In the genomic region with DNA sequence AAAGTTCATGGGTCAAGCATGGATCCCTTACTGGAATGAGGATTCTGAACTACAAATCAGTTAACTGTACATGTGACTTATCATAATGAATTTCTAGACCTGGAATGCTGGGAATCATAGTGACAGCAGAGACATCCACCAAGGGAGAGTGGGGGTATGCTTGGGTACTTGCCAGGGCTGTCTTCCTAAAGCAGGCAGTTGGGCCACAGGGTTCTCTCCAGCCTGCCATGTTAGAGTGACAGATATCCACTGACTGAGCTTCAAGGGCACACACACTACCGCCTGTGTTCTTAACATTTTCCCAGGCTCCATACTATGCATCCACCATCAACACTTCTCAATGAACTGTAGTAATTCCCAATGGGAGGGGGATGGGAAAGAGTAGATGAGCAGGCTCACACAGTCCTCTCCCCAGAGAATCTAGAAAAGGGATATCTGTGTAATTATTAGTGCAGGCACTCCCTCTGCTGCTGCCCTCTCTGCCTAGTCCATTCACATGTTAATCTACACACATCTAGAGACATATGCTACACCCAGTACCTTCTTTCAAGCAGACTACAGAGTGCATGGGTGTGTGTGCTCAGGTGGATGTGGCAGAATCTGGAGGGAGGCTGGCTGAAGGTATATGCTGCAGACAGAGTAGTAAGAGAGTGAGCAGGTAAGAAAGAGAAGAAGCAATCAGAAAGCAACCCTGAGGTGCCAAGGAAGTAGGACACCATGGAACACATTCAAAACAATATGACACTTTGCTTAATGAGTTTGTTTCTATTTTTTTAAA, we compare ENCODE assay signal across 14 cellular contexts. TPM values are rescaled to one million over a fixed set of nuclear protein-coding genes. Genes with fewer than 3 reads are reported as not detected.
DNase-seq lines count a peak whose midpoint lies in the region; ATAC-seq and TF ChIP-seq lines count a peak whose summit lies in the region.
"Had no signal": no experiment of that assay in that cellular context is flagged by ENCODE, and none has a peak within 500 bp of the region (broad histone marks: within the 10 kb centered on the region; RNA-seq: fewer than 3 reads in every experiment).

No MANE protein-coding gene starts in this region.

- H3K79me2 ChIP-seq in H9 (ENCODE audit: insufficient read depth, low read length): peaks cover 18% of the 10 kb centered on the region

- no peak for ATAC-seq in GM21576 (IDR thresholded peaks at IDR 0.05; ENCODE audit: unreplicated experiment)
- ATAC-seq in HG03175 (IDR thresholded peaks at IDR 0.05; ENCODE audit: unreplicated experiment): no peak
- ATAC-seq in HG03196 (IDR thresholded peaks at IDR 0.05; ENCODE audit: unreplicated experiment): no peak
- ATAC-seq: right lobe of liver had no signal

- no peak overlapping the region for H3K18ac ChIP-seq in H9 (ENCODE audit: insufficient read length, low read depth, low read length)
- peak overlapping the region in 1 of 2 experiments; percentile 14 for H3K18ac ChIP-seq in mesenchymal stem cell (ENCODE audit: low read depth in 1 of 2, low read length in 2 of 2)

- no peaks in the 10 kb centered on the region for H4K20me1 ChIP-seq in H9 (ENCODE audit: control insufficient read depth, insufficient read depth, insufficient read length)

- H3K4me3 ChIP-seq in ascending aorta (peak overlapping the region; percentile 87 to 94), mesenchymal stem cell (ENCODE audit: insufficient read depth in 1 of 2, low read depth in 1 of 2, low read length in 2 of 2) (peak overlapping the region in 1 of 2 experiments; percentile 83), stomach (peak overlapping the region in 2 of 4 donors; percentile 8 to 19)
- H3K4me3 ChIP-seq: right lobe of liver, SK-N-MC had no signal

- H3K27me3 Mint-ChIP-seq in H9 (ENCODE audit: low read depth): no peaks in the 10 kb centered on the region; the same call in 1 of the 2 replicates

- H2BK120ac ChIP-seq in H9 (ENCODE audit: low read depth, low read length, poor library complexity, severe bottlenecking) (no peak overlapping the region), mesenchymal stem cell (ENCODE audit: low read depth, low read length) (no peak overlapping the region)

- H3K4me2 ChIP-seq in H9 (ENCODE audit: insufficient read depth, insufficient read length, low read length) (peak overlapping the region; percentile 16), mesenchymal stem cell (ENCODE audit: low read length, poor library complexity, severe bottlenecking) (no peak overlapping the region)

- WGBS in H9 (ENCODE audit: extremely low coverage, insufficient read length, low lambda C conversion rate): no CpG with 5 or more reads among the region's 1 CpG
- WGBS in mesenchymal stem cell: no CpG with 5 or more reads among the region's 1 CpG
- 60 to 100% (median 91%) methylated on average over 1 of the region's 1 CpG for WGBS in stomach, 5 donors

- no peak for TF ChIP-seq EP300 in stomach (IDR thresholded peaks at IDR 0.05)

- H3K23ac ChIP-seq in H9 (ENCODE audit: insufficient read length, low read depth, low read length) (no peak overlapping the region), mesenchymal stem cell (ENCODE audit: low read length in 2 of 2) (no peak overlapping the region)

- DNase-seq in H9: no peak
- peak in 1 of 2 donors; percentile 60 for DNase-seq in ascending aorta (ENCODE audit: low spot score in 2 of 2)
- no peak for DNase-seq in mesenchymal stem cell
- DNase-seq in stomach: no peak
- DNase-seq: DND-41; NCI-H2227 treated with DMSO at 0.1 percent for 48 hours; right lobe of liver; stimulated activated CD4-positive, alpha-beta T cell treated with anti-CD3 and anti-CD28 coated beads, Interleukin-4, amount 100 ng/mL, for 4 hours had no signal

- TF ChIP-seq POLR2A in stomach (IDR thresholded peaks at IDR 0.05): no peak

- no peaks in the 10 kb centered on the region for H3K27me3 ChIP-seq in H9 (ENCODE audit: insufficient read depth, low read length)
- H3K27me3 ChIP-seq in ascending aorta: no peaks in the 10 kb centered on the region
- no peaks in the 10 kb centered on the region for H3K27me3 ChIP-seq in mesenchymal stem cell (ENCODE audit: control insufficient read depth in 1 of 2, insufficient read depth in 1 of 2, low read length in 2 of 2)
- peaks cover 0 to 28% (median 15%) of the 10 kb centered on the region in 3 donors for H3K27me3 ChIP-seq in stomach
- H3K27me3 ChIP-seq: right lobe of liver had no signal

- no peak overlapping the region for H3K9ac ChIP-seq in H9 (ENCODE audit: extremely low read depth, insufficient read length, low read length)
- peak overlapping the region; percentile 99 for H3K9ac ChIP-seq in mesenchymal stem cell (ENCODE audit: low read length)

- H3K36me3 Mint-ChIP-seq in H9 (ENCODE audit: insufficient read depth in 1 of 3, low read depth in 3 of 3): peaks cover 8 to 21% (median 11%) of the 10 kb centered on the region in 3 experiments

- H3K4me1 ChIP-seq in H9 (ENCODE audit: insufficient read depth, low read length) (peaks cover 13% of the 10 kb centered on the region), ascending aorta (peaks cover 22 to 50% of the 10 kb centered on the region in 2 donors), mesenchymal stem cell (ENCODE audit: control insufficient read depth, insufficient read depth, low read depth, low read length) (peaks cover 11% of the 10 kb centered on the region), stomach (peaks cover 4 to 83% (median 52%) of the 10 kb centered on the region in 4 donors)

- H3K9me3 Mint-ChIP-seq in H9: no peaks in the 10 kb centered on the region
- H3K9me3 Mint-ChIP-seq: dendritic cell treated with granulocyte-macrophage colony-stimulating factor and Interleukin-4, amounts not matched to agents 40 ng/mL and 50 ng/mL, for 4 days had no signal

- no peak overlapping the region for H3K56ac ChIP-seq in H9 (ENCODE audit: insufficient read length, low read depth, low read length)

- intact Hi-C loops in ascending aorta (cut with DNase I) (no loop called here), stomach (cut with DNase I; ENCODE audit: low total_unique reads) (no loop called here)

- H2BK15ac ChIP-seq in H9 (ENCODE audit: low read depth, low read length) (no peak overlapping the region), mesenchymal stem cell (ENCODE audit: low read depth, poor library complexity, severe bottlenecking) (no peak overlapping the region)

- no peak overlapping the region for H2BK20ac ChIP-seq in H9 (ENCODE audit: low read depth, low read length, poor library complexity, severe bottlenecking)

- H3K14ac ChIP-seq in H9 (ENCODE audit: insufficient read depth, low read length): no peak overlapping the region
- H3K14ac ChIP-seq in mesenchymal stem cell (ENCODE audit: low read length in 2 of 2): no peak overlapping the region

- H4K91ac ChIP-seq in H9 (ENCODE audit: insufficient read length, low read depth, low read length): no peak overlapping the region
- no peak overlapping the region for H4K91ac ChIP-seq in mesenchymal stem cell (ENCODE audit: low read length)

- no peak overlapping the region for H3T11ph ChIP-seq in H9 (ENCODE audit: low read length)

- H2AK5ac ChIP-seq in H9 (ENCODE audit: insufficient read length, low read length): no peak overlapping the region
- no peak overlapping the region for H2AK5ac ChIP-seq in mesenchymal stem cell (ENCODE audit: low read length, severe bottlenecking)

- H3K27ac Mint-ChIP-seq in H9: peak overlapping the region in 2 of 3 experiments; percentile 49 to 71; a peak in 3 of 7 replicates
- H3K27ac Mint-ChIP-seq: CD14-positive monocyte; dendritic cell treated with granulocyte-macrophage colony-stimulating factor and Interleukin-4, amounts not matched to agents 40 ng/mL and 50 ng/mL, for 4 days had no signal

- H2AFZ ChIP-seq in H9 (ENCODE audit: low read length): no peak overlapping the region
- no peak overlapping the region for H2AFZ ChIP-seq in mesenchymal stem cell (ENCODE audit: low read depth, low read length)

- H3K4me1 Mint-ChIP-seq in H9: peaks cover 39 to 40% of the 10 kb centered on the region in 2 experiments

- no peak overlapping the region for H2BK12ac ChIP-seq in H9 (ENCODE audit: insufficient read length, low read depth, low read length)
- no peak overlapping the region for H2BK12ac ChIP-seq in mesenchymal stem cell (ENCODE audit: low read length in 2 of 2)

- H3K9me3 ChIP-seq in H9 (ENCODE audit: control insufficient read depth, low read depth, low read length) (no peaks in the 10 kb centered on the region), ascending aorta (no peaks in the 10 kb centered on the region), mesenchymal stem cell (ENCODE audit: control insufficient read depth, low read length) (no peaks in the 10 kb centered on the region), stomach (no peaks in the 10 kb centered on the region)
- H3K9me3 ChIP-seq: right lobe of liver had no signal

- H3K27ac ChIP-seq in H9 (ENCODE audit: insufficient read length, low read depth, low read length) (no peak overlapping the region), ascending aorta (peak overlapping the region; percentile 45 to 54), mesenchymal stem cell (ENCODE audit: low read length, poor library complexity, severe bottlenecking) (no peak overlapping the region), stomach (peak overlapping the region in 3 of 5 donors; percentile 9 to 40 (median 20))
- H3K27ac ChIP-seq: right lobe of liver, SK-N-MC had no signal

- H4K8ac ChIP-seq in H9 (replicated peaks; ENCODE audit: insufficient read length, low read depth, low read length) (no peak overlapping the region), mesenchymal stem cell (ENCODE audit: low read length) (no peak overlapping the region)

- no peak overlapping the region for H2BK5ac ChIP-seq in H9 (ENCODE audit: insufficient read length, low read length)
- no peak overlapping the region for H2BK5ac ChIP-seq in mesenchymal stem cell (ENCODE audit: low read depth, low read length, poor library complexity, severe bottlenecking)

- H3K23me2 ChIP-seq in H9 (ENCODE audit: insufficient read length, low read depth, low read length, poor library complexity, severe bottlenecking): peaks cover 5% of the 10 kb centered on the region

- H4K5ac ChIP-seq in H9 (ENCODE audit: insufficient read length, low read depth, low read length): no peak overlapping the region

- no peaks in the 10 kb centered on the region for H3K79me1 ChIP-seq in H9 (ENCODE audit: insufficient read depth, low read depth, low read length, poor library complexity, severe bottlenecking)
- H3K79me1 ChIP-seq in mesenchymal stem cell (replicated peaks; ENCODE audit: low read length, poor library complexity, severe bottlenecking): no peaks in the 10 kb centered on the region

- H3K4ac ChIP-seq in H9 (ENCODE audit: low read depth, low read length) (no peak overlapping the region), mesenchymal stem cell (ENCODE audit: low read depth in 1 of 2, low read length in 2 of 2) (no peak overlapping the region)

- no peak for TF ChIP-seq CTCF in H9 (conservative IDR thresholded peaks at IDR 0.05)
- no peak for TF ChIP-seq CTCF in ascending aorta (IDR thresholded peaks at IDR 0.05)
- no peak for TF ChIP-seq CTCF in stomach (IDR thresholded peaks at IDR 0.05)

- H3K36me3 ChIP-seq in ascending aorta (peaks cover 0 to 7% of the 10 kb centered on the region in 2 donors), mesenchymal stem cell (ENCODE audit: control insufficient read depth in 1 of 2, insufficient read depth in 2 of 2, low read depth in 1 of 2, low read length in 2 of 2) (peaks cover 6 to 50% of the 10 kb centered on the region in 2 experiments), stomach (no peaks in the 10 kb centered on the region)
- H3K36me3 ChIP-seq: right lobe of liver had no signal

- no peak overlapping the region; a peak in 1 of 5 replicates for H3K4me3 Mint-ChIP-seq in H9
- H3K4me3 Mint-ChIP-seq: CD14-positive monocyte; dendritic cell treated with granulocyte-macrophage colony-stimulating factor and Interleukin-4, amounts not matched to agents 40 ng/mL and 50 ng/mL, for 4 days had no signal

RNA-seq across cellular contexts. Expression of a gene that starts 3.7 kb away (rescaled TPM):
- total RNA-seq in H9 (2021) (305 and 326 TPM in 2 replicates), ascending aorta (790 TPM), stomach (100 to 1,000 TPM in 4 of 5 donors, 10 to 100 TPM in 1; 89.2 to 946 (median 117) TPM)
- 544 TPM for polyA plus RNA-seq in mesenchymal stem cell (2013, experiment 1 of 2)
- polyA plus RNA-seq in mesenchymal stem cell (2013, experiment 2 of 2): 562 TPM
- 10 to 100 TPM; 14.2 to 20.4 (median 15.8) TPM for polyA plus RNA-seq in stomach

Comparison
In these comparisons a context has a peak if more than half of its experiments do, and no peak if none do; other contexts are left out.
1. H3K27ac ChIP-seq: peak in ascending aorta (2 of 2) and stomach (3 of 5); none in H9 (single experiment) and mesenchymal stem cell (single experiment).